ENCODE assay signal across 14 cellular contexts in the genomic region with DNA sequence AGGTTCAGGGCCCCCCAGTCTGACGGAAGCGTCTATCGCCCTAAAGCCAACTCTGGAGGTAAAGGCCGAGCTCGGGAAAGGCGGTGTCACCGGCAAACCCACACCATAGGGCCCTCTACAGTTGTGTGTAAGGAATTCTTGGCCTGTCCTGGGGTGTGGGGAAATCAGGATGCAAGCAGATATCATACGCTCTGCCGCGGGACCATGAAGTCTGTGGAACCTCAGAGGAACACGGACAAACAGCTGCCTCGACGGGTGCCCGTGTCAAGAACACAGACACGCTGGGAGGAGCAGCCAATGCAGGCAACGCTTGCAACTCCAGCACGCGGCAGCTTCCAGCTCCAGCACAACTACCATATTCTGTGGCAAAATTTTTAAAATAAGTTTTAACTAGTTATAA.
DNase-seq lines count a peak whose midpoint lies in the region; ATAC-seq and TF ChIP-seq lines count a peak whose summit lies in the region.
"Had no signal": no experiment of that assay in that cellular context is flagged by ENCODE, and none has a peak within 500 bp of the region (broad histone marks: within the 10 kb centered on the region; RNA-seq: fewer than 3 reads in every experiment).

No MANE protein-coding gene starts in this region.

- H3K4me1 Mint-ChIP-seq in activated naive CD8-positive, alpha-beta T cell treated with anti-CD3 and anti-CD28 coated beads, Interleukin-2, amount 10 ng/mL, durations not matched to agents 7 days and 5 days: no peaks in the 10 kb centered on the region
- H3K4me1 Mint-ChIP-seq in activated naive CD8-positive, alpha-beta T cell treated with anti-CD3 and anti-CD28 coated beads for 36 hours: no peaks in the 10 kb centered on the region
- H3K4me1 Mint-ChIP-seq in chondrocyte (ENCODE audit: low read depth): peaks cover 18% of the 10 kb centered on the region
- H3K4me1 Mint-ChIP-seq: CD4-positive, CD25-positive, alpha-beta regulatory T cell had no signal

- no peak overlapping the region for H3K4me3 Mint-ChIP-seq in activated naive CD8-positive, alpha-beta T cell treated with anti-CD3 and anti-CD28 coated beads, Interleukin-2, amount 10 ng/mL, durations not matched to agents 7 days and 5 days
- H3K4me3 Mint-ChIP-seq in activated naive CD8-positive, alpha-beta T cell treated with anti-CD3 and anti-CD28 coated beads for 36 hours: no peak overlapping the region
- no peak overlapping the region for H3K4me3 Mint-ChIP-seq in chondrocyte (ENCODE audit: unreplicated experiment)
- H3K4me3 Mint-ChIP-seq: CD4-positive, CD25-positive, alpha-beta regulatory T cell; GM23338 had no signal

- no peaks in the 10 kb centered on the region for H3K9me3 Mint-ChIP-seq in activated naive CD8-positive, alpha-beta T cell treated with anti-CD3 and anti-CD28 coated beads, Interleukin-2, amount 10 ng/mL, durations not matched to agents 7 days and 5 days
- H3K9me3 Mint-ChIP-seq in activated naive CD8-positive, alpha-beta T cell treated with anti-CD3 and anti-CD28 coated beads for 36 hours: no peaks in the 10 kb centered on the region
- no peaks in the 10 kb centered on the region for H3K9me3 Mint-ChIP-seq in chondrocyte (ENCODE audit: low read depth)
- H3K9me3 Mint-ChIP-seq: CD4-positive, CD25-positive, alpha-beta regulatory T cell; GM23338 had no signal

- POLR2A ChIA-PET in activated naive CD8-positive, alpha-beta T cell treated with anti-CD3 and anti-CD28 coated beads, Interleukin-2, amount 10 ng/mL, durations not matched to agents 7 days and 5 days (lab: Charles Lee): no interaction called here

- H3K4me3 ChIP-seq in right cardiac atrium (ENCODE audit: low read length): no peak overlapping the region
- H3K4me3 ChIP-seq: GM23338 had no signal

- H3K36me3 Mint-ChIP-seq in activated naive CD8-positive, alpha-beta T cell treated with anti-CD3 and anti-CD28 coated beads, Interleukin-2, amount 10 ng/mL, durations not matched to agents 7 days and 5 days: no peaks in the 10 kb centered on the region
- no peaks in the 10 kb centered on the region for H3K36me3 Mint-ChIP-seq in activated naive CD8-positive, alpha-beta T cell treated with anti-CD3 and anti-CD28 coated beads for 36 hours
- no peaks in the 10 kb centered on the region for H3K36me3 Mint-ChIP-seq in chondrocyte (ENCODE audit: low read depth)
- H3K36me3 Mint-ChIP-seq: CD4-positive, CD25-positive, alpha-beta regulatory T cell had no signal

- intact Hi-C loops in posterior vena cava (cut with DNase I): no loop called here
- intact Hi-C loops in right cardiac atrium (cut with DNase I): no loop called here

- H3K27me3 Mint-ChIP-seq in activated naive CD8-positive, alpha-beta T cell treated with anti-CD3 and anti-CD28 coated beads, Interleukin-2, amount 10 ng/mL, durations not matched to agents 7 days and 5 days: peaks cover 14% of the 10 kb centered on the region
- H3K27me3 Mint-ChIP-seq in activated naive CD8-positive, alpha-beta T cell treated with anti-CD3 and anti-CD28 coated beads for 36 hours: peaks cover 15% of the 10 kb centered on the region
- H3K27me3 Mint-ChIP-seq in chondrocyte (ENCODE audit: low read depth): no peaks in the 10 kb centered on the region
- H3K27me3 Mint-ChIP-seq: CD4-positive, CD25-positive, alpha-beta regulatory T cell had no signal

- H3K4me1 ChIP-seq in right cardiac atrium (ENCODE audit: control insufficient read depth, insufficient read depth, low read length): no peaks in the 10 kb centered on the region

- DNase-seq in activated naive CD8-positive, alpha-beta T cell treated with anti-CD3 and anti-CD28 coated beads, Interleukin-2, amount 10 ng/mL, durations not matched to agents 7 days and 5 days: peak; percentile 19
- DNase-seq in activated naive CD8-positive, alpha-beta T cell treated with anti-CD3 and anti-CD28 coated beads for 36 hours: no peak
- DNase-seq in chondrocyte (ENCODE audit: low spot score): peak; percentile 78
- DNase-seq in posterior vena cava (ENCODE audit: low spot score): peak; percentile 49
- DNase-seq in effector CD4-positive, alpha-beta T cell: no peak
- DNase-seq in right cardiac atrium: no peak
- DNase-seq: CD4-positive, CD25-positive, alpha-beta regulatory T cell; DMS153; DMS79 treated with DMSO at 0.1 percent for 48 hours; EL; H7 had no signal

- TF ChIP-seq CTCF in chondrocyte (IDR thresholded peaks at IDR 0.05): no peak

- H3K9me3 ChIP-seq in right cardiac atrium (ENCODE audit: control insufficient read depth, low read length): no peaks in the 10 kb centered on the region

- H3K27me3 ChIP-seq in right cardiac atrium (ENCODE audit: control insufficient read depth, insufficient read depth): no peaks in the 10 kb centered on the region

- no peak for ATAC-seq in activated naive CD8-positive, alpha-beta T cell treated with anti-CD3 and anti-CD28 coated beads, Interleukin-2, amount 10 ng/mL, durations not matched to agents 7 days and 5 days (ENCODE audit: low read depth)
- no peak for ATAC-seq in HG03439 (IDR thresholded peaks at IDR 0.05; ENCODE audit: unreplicated experiment)
- ATAC-seq in right cardiac atrium: no peak
- ATAC-seq: GM23338 had no signal

- 95% methylated on average over 18 of the region's 18 CpGs for WGBS in right cardiac atrium

- no peak overlapping the region for H3K27ac ChIP-seq in right cardiac atrium (ENCODE audit: low read length)
- H3K27ac ChIP-seq: 22Rv1 had no signal

- H3K27ac Mint-ChIP-seq in activated naive CD8-positive, alpha-beta T cell treated with anti-CD3 and anti-CD28 coated beads, Interleukin-2, amount 10 ng/mL, durations not matched to agents 7 days and 5 days: no peak overlapping the region
- no peak overlapping the region for H3K27ac Mint-ChIP-seq in activated naive CD8-positive, alpha-beta T cell treated with anti-CD3 and anti-CD28 coated beads for 36 hours
- H3K27ac Mint-ChIP-seq in chondrocyte (ENCODE audit: unreplicated experiment): no peak overlapping the region
- H3K27ac Mint-ChIP-seq: CD4-positive, CD25-positive, alpha-beta regulatory T cell; GM23338 had no signal

Comparison
In these comparisons a context has a peak if more than half of its experiments do, and no peak if none do; other contexts are left out.
1. DNase-seq: peak in activated naive CD8-positive, alpha-beta T cell treated with anti-CD3 and anti-CD28 coated beads, Interleukin-2, amount 10 ng/mL, durations not matched to agents 7 days and 5 days (single experiment), chondrocyte (single experiment) and posterior vena cava (single experiment); none in activated naive CD8-positive, alpha-beta T cell treated with anti-CD3 and anti-CD28 coated beads for 36 hours (single experiment), effector CD4-positive, alpha-beta T cell (single experiment) and right cardiac atrium (0 of 3).